Comparison of ENCODE assay signal across 9 cellular contexts in genomic region chr10:95445837-95446347, GRCh38.
A peak's percentile ranks its signal among the peaks of the same experiment; 100 is the strongest.
DNase-seq lines count a peak whose midpoint lies in the region; ATAC-seq, FAIRE-seq and TF ChIP-seq lines count a peak whose summit lies in the region.
"Had no signal": no experiment of that assay in that cellular context is flagged by ENCODE, and none has a peak within 500 bp of the region (broad histone marks: within the 10 kb centered on the region; RNA-seq: fewer than 3 reads in every experiment).

No MANE protein-coding gene starts in this region.

- ATAC-seq in GM18858 (IDR thresholded peaks at IDR 0.05; ENCODE audit: unreplicated experiment) (peak; percentile 64), HG03469 (IDR thresholded peaks at IDR 0.05; ENCODE audit: unreplicated experiment) (peak; percentile 65), K562 (peak; percentile 92)

- intact Hi-C loops in OCI-LY7 (cut with micrococcal nuclease; ENCODE audit: unreplicated experiment) (loop anchor here (5.0 kb wide), 1 partner anchor 74 kb away; no protein-coding TSS in a partner anchor), K562 (cut with micrococcal nuclease) (no loop called here)

- no peak for TF ChIP-seq EP300 in K562 (IDR thresholded peaks at IDR 0.05; ENCODE audit: low read length)

- no peaks in the 10 kb centered on the region for H3K9me2 ChIP-seq in OCI-LY7 (ENCODE audit: insufficient read depth, low read length)

- CTCF ChIA-PET in OCI-LY7 (lab: Charles Lee; ENCODE audit: unreplicated experiment) (no interaction called here), K562 (lab: Yijun Ruan, JAX; ENCODE audit: low intra/inter-chr PET ratio) (no interaction called here)

- peak; percentile 62 for DNase-seq in CMK (ENCODE audit: low read depth)
- DNase-seq in OCI-LY7 (ENCODE audit: low spot score) = peak; percentile 58
- peak; percentile 59 to 72 (median 68) for DNase-seq in K562 (ENCODE audit: extremely low read depth in 1 of 4, low spot score in 3 of 4)
- DNase-seq in iPS DF 6.9 (ENCODE audit: low read depth, low spot score) = peak; percentile 71
- DNase-seq in small intestine = peak; percentile 75
- DNase-seq in NCI-H128 (lab: John Stamatoyannopoulos, UW; ENCODE audit: unreplicated experiment) = no peak

- H3K9ac ChIP-seq in K562 (ENCODE audit: insufficient read depth in 1 of 2, low read depth in 2 of 2, low read length in 2 of 2) = no peak overlapping the region

- H3K27ac ChIP-seq in OCI-LY7 (ENCODE audit: low read depth, low read length, poor library complexity, severe bottlenecking) = no peak overlapping the region
- peak overlapping the region; percentile 21; the same call in 1 of the 3 replicates for H3K27ac ChIP-seq in K562 (ENCODE audit: extremely low read depth, low read depth, low read length)
- H3K27ac ChIP-seq in iPS DF 6.9 (ENCODE audit: low read length) = no peak overlapping the region
- peak overlapping the region in 1 of 2 donors; percentile 70 for H3K27ac ChIP-seq in small intestine (ENCODE audit: low read depth in 1 of 2, low read length in 1 of 2)

- H3K4me3 ChIP-seq in OCI-LY7 (ENCODE audit: low read depth, low read length, poor library complexity, severe bottlenecking) (no peak overlapping the region), K562 (no peak overlapping the region), iPS DF 6.9 (ENCODE audit: low read length) (no peak overlapping the region), small intestine (ENCODE audit: low read depth in 1 of 2, low read length in 2 of 2) (no peak overlapping the region)

- FAIRE-seq in K562 (lab: Jason Lieb, UNC) (peak; percentile 80), small intestine (lab: Jason Lieb, UNC) (no peak)
- FAIRE-seq: TTC549 had no signal

- in situ Hi-C loops in K562 (cut with MboI) = no loop called here

- H3K79me2 ChIP-seq in OCI-LY7 (ENCODE audit: insufficient read depth, low read depth, low read length) (no peaks in the 10 kb centered on the region), K562 (ENCODE audit: control insufficient read depth, insufficient read depth, low read length) (no peaks in the 10 kb centered on the region)

- no peaks in the 10 kb centered on the region for H3K4me1 ChIP-seq in OCI-LY7 (ENCODE audit: insufficient read depth, low read length, poor library complexity, severe bottlenecking)
- peaks cover 0 to 11% of the 10 kb centered on the region in 2 experiments; a peak in 1 of 5 replicates for H3K4me1 ChIP-seq in K562 (replicated peaks in 1 of 2; ENCODE audit: control insufficient read depth in 2 of 2, insufficient read depth in 2 of 2, low read length in 2 of 2)
- no peaks in the 10 kb centered on the region for H3K4me1 ChIP-seq in iPS DF 6.9 (ENCODE audit: control insufficient read depth, insufficient read depth, low read length)
- H3K4me1 ChIP-seq in small intestine (ENCODE audit: control insufficient read depth in 2 of 2, insufficient read depth in 1 of 2, low read depth in 1 of 2, low read length in 1 of 2) = peaks cover 0 to 4% of the 10 kb centered on the region in 2 donors

- no peaks in the 10 kb centered on the region for H3K27me3 ChIP-seq in K562 (ENCODE audit: control insufficient read depth in 2 of 2, insufficient read depth in 2 of 2, low read length in 2 of 2)
- no peaks in the 10 kb centered on the region for H3K27me3 ChIP-seq in iPS DF 6.9 (ENCODE audit: control insufficient read depth, insufficient read depth, low read length)
- no peaks in the 10 kb centered on the region for H3K27me3 ChIP-seq in small intestine (ENCODE audit: control insufficient read depth in 2 of 2, insufficient read depth in 2 of 2, low read length in 2 of 2)

- TF ChIP-seq RAD21 in K562 (CRISPR knock-in tag; conservative IDR thresholded peaks at IDR 0.05 in 1 of 2, IDR thresholded peaks at IDR 0.05 in 1 of 2) = peak; percentile 43 to 55; a peak in 2 of 4 replicates

- TF ChIP-seq CTCF in OCI-LY7 (conservative IDR thresholded peaks at IDR 0.05; ENCODE audit: low read length) (peak; percentile 83), K562 (IDR thresholded peaks at IDR 0.05 in 2 of 3, conservative IDR thresholded peaks at IDR 0.05 in 1 of 3; ENCODE audit: insufficient read depth in 2 of 3, low read depth in 1 of 3, low read length in 3 of 3) (peak; percentile 73 to 77 (median 73))

- H3K9me1 ChIP-seq in K562 (ENCODE audit: control insufficient read depth, insufficient read depth, low read length) = no peaks in the 10 kb centered on the region

- BruUV-seq in OCI-LY7 (replicated peaks; lab: Mats Ljungman, UMichigan) = no TSS peak
- no TSS peak for BruUV-seq in K562 (replicated peaks; lab: Mats Ljungman, UMichigan)

- POLR2A ChIA-PET in OCI-LY7 (lab: Charles Lee) = interaction anchor here (0.6 to 1.0 kb wide), 3 partner anchors 139 to 1839 kb away, joined by 3 to 6 read pairs (median 4); no protein-coding TSS in a partner anchor
- POLR2A ChIA-PET in K562 (lab: Yijun Ruan, JAX) = interaction anchor here (0.9 kb wide), 1 partner anchor 21 kb away, joined by 3 read pairs; no protein-coding TSS in a partner anchor

- H4K20me1 ChIP-seq in OCI-LY7 (ENCODE audit: insufficient read depth, low read length) (no peaks in the 10 kb centered on the region), K562 (replicated peaks; ENCODE audit: control insufficient read depth, insufficient read depth, low read length) (peaks cover 4% of the 10 kb centered on the region; the same call in 1 of the 2 replicates)

- TF ChIP-seq POLR2A in K562 (conservative IDR thresholded peaks at IDR 0.05) = no peak

- H3K36me3 ChIP-seq in OCI-LY7 (ENCODE audit: insufficient read depth, low read length) = no peaks in the 10 kb centered on the region
- no peaks in the 10 kb centered on the region for H3K36me3 ChIP-seq in K562 (ENCODE audit: control insufficient read depth, insufficient read depth, low read length)
- no peaks in the 10 kb centered on the region for H3K36me3 ChIP-seq in iPS DF 6.9 (ENCODE audit: control insufficient read depth, insufficient read depth, low read length)
- no peaks in the 10 kb centered on the region for H3K36me3 ChIP-seq in small intestine (ENCODE audit: control insufficient read depth in 2 of 2, insufficient read depth in 2 of 2, low read length in 2 of 2)

- H2AFZ ChIP-seq in OCI-LY7 (ENCODE audit: low read length) = no peak overlapping the region
- H2AFZ ChIP-seq in K562 (ENCODE audit: low read depth, low read length) = peak overlapping the region; percentile 54; the same call in 1 of the 2 replicates

- no peaks in the 10 kb centered on the region for H3K9me3 ChIP-seq in OCI-LY7 (ENCODE audit: low read length)
- no peaks in the 10 kb centered on the region for H3K9me3 ChIP-seq in K562 (replicated peaks; ENCODE audit: control insufficient read depth, insufficient read depth, low read depth, low read length)
- H3K9me3 ChIP-seq in iPS DF 6.9 (ENCODE audit: control insufficient read depth, insufficient read depth, low read length) = no peaks in the 10 kb centered on the region
- H3K9me3 ChIP-seq in small intestine (ENCODE audit: control insufficient read depth, low read depth) = no peaks in the 10 kb centered on the region

- 13% methylated on average over 7 of the region's 7 CpGs for WGBS in K562 (ENCODE audit: insufficient coverage, low coverage, missing lambda C conversion rate)
- WGBS in iPS DF 6.9 (ENCODE audit: insufficient coverage, insufficient read length) = no CpG with 5 or more reads among the region's 7 CpGs
- 18 to 33% (median 31%) methylated on average over 7 of the region's 7 CpGs for WGBS in small intestine, 3 donors

- H3K4me2 ChIP-seq in OCI-LY7 (ENCODE audit: low read length) (no peak overlapping the region), K562 (ENCODE audit: insufficient read depth, low read length) (peak overlapping the region; percentile 49; the same call in 1 of the 2 replicates)

TF ChIP-seq in K562, 482 proteins besides CTCF, POLR2A, EP300 and RAD21 (continues in another document):
- TF ChIP-seq TEAD4 (IDR thresholded peaks at IDR 0.05; ENCODE audit: low read length) (peak; percentile 35; the same call in 1 of the 2 replicates), TEAD4 (CRISPR knock-in tag; IDR thresholded peaks at IDR 0.05; ENCODE audit: borderline replicate concordance) (no peak), NFIC (IDR thresholded peaks at IDR 0.05) (peak; percentile 84), DEAF1 (CRISPR knock-in tag; IDR thresholded peaks at IDR 0.05) (peak; percentile 31; the same call in 1 of the 2 replicates), ATF1 (CRISPR knock-in tag; IDR thresholded peaks at IDR 0.05) (no peak), ATF1 (tag; IDR thresholded peaks at IDR 0.05) (peak; percentile 32; the same call in 1 of the 2 replicates), CGGBP1 (CRISPR knock-in tag; IDR thresholded peaks at IDR 0.05) (no peak)
